17 cellular contexts compared by ENCODE assay signal in genomic region chr9:114791736-114792135, GRCh38. TPM values are rescaled to one million over a fixed set of nuclear protein-coding genes. Genes with fewer than 3 reads are reported as not detected.
A peak's percentile ranks its signal among the peaks of the same experiment; 100 is the strongest.
DNase-seq lines count a peak whose midpoint lies in the region; ATAC-seq and TF ChIP-seq lines count a peak whose summit lies in the region.
"Had no signal": no experiment of that assay in that cellular context is flagged by ENCODE, and none has a peak within 500 bp of the region (broad histone marks: within the 10 kb centered on the region; RNA-seq: fewer than 3 reads in every experiment).

No MANE protein-coding gene starts in this region.

- no peak overlapping the region for H4K12ac ChIP-seq in trophoblast cell (ENCODE audit: low read depth, low read length)

- TF ChIP-seq EP300 in SK-N-SH (IDR thresholded peaks at IDR 0.05; ENCODE audit: borderline replicate concordance in 1 of 2, low read depth in 1 of 2, low read length in 1 of 2): no peak

- H2AFZ ChIP-seq in SK-N-SH (ENCODE audit: low read depth) (no peak overlapping the region), PC-3 (ENCODE audit: low read length) (no peak overlapping the region), trophoblast cell (ENCODE audit: insufficient read depth, low read length, poor library complexity) (no peak overlapping the region)

- no peak overlapping the region for H3K18ac ChIP-seq in trophoblast cell (ENCODE audit: low read length)

- peaks cover 11% of the 10 kb centered on the region for H3K79me1 ChIP-seq in trophoblast cell (ENCODE audit: low read length)

- TF ChIP-seq CTCF in SK-N-SH (IDR thresholded peaks at IDR 0.05): no peak
- TF ChIP-seq CTCF in PC-3 (conservative IDR thresholded peaks at IDR 0.05; ENCODE audit: low read depth, low read length): no peak

- H3K4me3 ChIP-seq in SK-N-SH (ENCODE audit: low read depth in 2 of 2, low read length in 1 of 2) (no peak overlapping the region), PC-3 (ENCODE audit: low read length) (no peak overlapping the region), trophoblast cell (ENCODE audit: low read depth, low read length) (no peak overlapping the region)
- H3K4me3 ChIP-seq: A549, GM12878, HAP-1 had no signal

- BruUV-seq in PC-3 (replicated peaks; lab: Mats Ljungman, UMichigan): no TSS peak

- DNase-seq in SK-N-SH: no peak
- DNase-seq in PC-3: peak; percentile 43
- peak; percentile 49 for DNase-seq in astrocyte of the hippocampus (ENCODE audit: low read depth, low spot score)
- DNase-seq in trophoblast cell: no peak
- DNase-seq in DMS53 (lab: John Stamatoyannopoulos, UW): no peak
- DNase-seq in nucleus accumbens (lab: John Stamatoyannopoulos, UW): no peak
- no peak for DNase-seq in HuH-7.5 (ENCODE audit: low spot score)
- DNase-seq: AML-193; CD4-positive, alpha-beta T cell; DMS153; DMS79 treated with DMSO at 0.1 percent for 48 hours; GF-D8 had no signal

- H2BK120ac ChIP-seq in trophoblast cell (ENCODE audit: insufficient read depth, low read length, poor library complexity): peak overlapping the region; percentile 25

- intact Hi-C loops in PC-3 (cut with micrococcal nuclease): no loop called here

- H3F3A ChIP-seq in SK-N-SH (replicated peaks; ENCODE audit: insufficient read depth) (no peaks in the 10 kb centered on the region), PC-3 (ENCODE audit: low read length, unreplicated experiment) (no peaks in the 10 kb centered on the region)

- H3K9me3 ChIP-seq in SK-N-SH (no peaks in the 10 kb centered on the region), PC-3 (ENCODE audit: low read length) (no peaks in the 10 kb centered on the region), trophoblast cell (ENCODE audit: insufficient read depth, low read depth, low read length) (no peaks in the 10 kb centered on the region)
- H3K9me3 ChIP-seq: A549, HAP-1 had no signal

- H2BK12ac ChIP-seq in trophoblast cell (ENCODE audit: low read length): no peak overlapping the region

- H3K9ac ChIP-seq in SK-N-SH (no peak overlapping the region), PC-3 (ENCODE audit: low read length) (no peak overlapping the region), trophoblast cell (ENCODE audit: low read length) (no peak overlapping the region)

- H3K79me2 ChIP-seq in SK-N-SH (ENCODE audit: insufficient read depth) (no peaks in the 10 kb centered on the region), PC-3 (ENCODE audit: low read length) (no peaks in the 10 kb centered on the region), trophoblast cell (ENCODE audit: control insufficient read depth, insufficient read depth, low read length, poor library complexity) (no peaks in the 10 kb centered on the region)

- no peak overlapping the region for H2AK5ac ChIP-seq in trophoblast cell (ENCODE audit: low read length)

- H3K14ac ChIP-seq in trophoblast cell (ENCODE audit: low read length): no peak overlapping the region

- no peak overlapping the region for H3K27ac ChIP-seq in SK-N-SH (ENCODE audit: low read depth in 2 of 2, low read length in 1 of 2)
- no peak overlapping the region for H3K27ac ChIP-seq in PC-3 (ENCODE audit: low read length)
- peak overlapping the region; percentile 82 for H3K27ac ChIP-seq in trophoblast cell (ENCODE audit: low read depth, low read length)
- H3K27ac ChIP-seq: 22Rv1, A549 had no signal

- H4K20me1 ChIP-seq in SK-N-SH (ENCODE audit: insufficient read depth): no peaks in the 10 kb centered on the region
- H4K20me1 ChIP-seq in PC-3 (ENCODE audit: low read length): no peaks in the 10 kb centered on the region

- H3K36me3 ChIP-seq in SK-N-SH (replicated peaks in 1 of 2; ENCODE audit: control insufficient read depth in 1 of 2, insufficient read depth in 2 of 2, low read length in 1 of 2) (no peaks in the 10 kb centered on the region), PC-3 (ENCODE audit: low read depth, low read length) (no peaks in the 10 kb centered on the region), trophoblast cell (ENCODE audit: control insufficient read depth in 1 of 2, insufficient read depth in 2 of 2, low read length in 2 of 2) (peaks cover 0 to 3% of the 10 kb centered on the region in 2 experiments)
- H3K36me3 ChIP-seq: HAP-1 had no signal

- H3K4ac ChIP-seq in trophoblast cell (ENCODE audit: low read depth, low read length): no peak overlapping the region

- CTCF ChIA-PET in SK-N-SH (lab: Yijun Ruan, JAX): no interaction called here
- CTCF ChIA-PET in PC-3 (lab: Charles Lee): no interaction called here

- H3K4me2 ChIP-seq in SK-N-SH (no peak overlapping the region), PC-3 (ENCODE audit: low read length) (no peak overlapping the region), trophoblast cell (ENCODE audit: low read length) (no peak overlapping the region)
- H3K4me2 ChIP-seq: A549 had no signal

- no peak for TF ChIP-seq RAD21 in SK-N-SH (IDR thresholded peaks at IDR 0.05; ENCODE audit: low read length)

- H3K9me2 ChIP-seq in SK-N-SH (no peaks in the 10 kb centered on the region), PC-3 (replicated peaks; ENCODE audit: low read length) (no peaks in the 10 kb centered on the region)

- no peak overlapping the region for H4K8ac ChIP-seq in trophoblast cell (ENCODE audit: low read depth, low read length)

- no peak overlapping the region for H3K23ac ChIP-seq in trophoblast cell (ENCODE audit: low read length)

- POLR2A ChIA-PET in SK-N-SH (lab: Yijun Ruan, JAX) (no interaction called here), PC-3 (lab: Charles Lee; ENCODE audit: unreplicated experiment) (no interaction called here)

- H4K91ac ChIP-seq in trophoblast cell (ENCODE audit: low read depth, low read length): no peak overlapping the region

- H3K27me3 ChIP-seq in SK-N-SH (ENCODE audit: insufficient read depth): no peaks in the 10 kb centered on the region
- H3K27me3 ChIP-seq in PC-3 (ENCODE audit: low read length): no peaks in the 10 kb centered on the region
- H3K27me3 ChIP-seq in trophoblast cell (ENCODE audit: insufficient read depth, low read length): no peaks in the 10 kb centered on the region

- H3K4me1 ChIP-seq in SK-N-SH (ENCODE audit: control insufficient read depth in 1 of 2, insufficient read depth in 2 of 2, low read depth in 1 of 2, low read length in 1 of 2) (0 out of 4 replicates have a peak, but pooled peaks cover 0 to 5% of the 10 kb centered on the region in 2 experiments), PC-3 (ENCODE audit: insufficient read depth, low read length) (peaks cover 6% of the 10 kb centered on the region; the same call in 1 of the 2 replicates), trophoblast cell (ENCODE audit: control insufficient read depth in 1 of 2, insufficient read depth in 2 of 2, low read length in 2 of 2) (peaks cover 7 to 10% of the 10 kb centered on the region in 2 experiments)
- H3K4me1 ChIP-seq: HAP-1 had no signal

- ATAC-seq in SK-N-SH treated with all-trans-retinoic acid at 6 μM for 48 hours: no peak
- ATAC-seq in PC-3: no peak; the same call in 1 of the 2 replicates
- ATAC-seq: A549, GM12878 had no signal

- 37% methylated on average over 2 of the region's 2 CpGs for WGBS in SK-N-SH (ENCODE audit: low lambda C conversion rate)
- WGBS in trophoblast cell (ENCODE audit: extremely low coverage, insufficient coverage, insufficient read length): no CpG with 5 or more reads among the region's 2 CpGs

- H2BK5ac ChIP-seq in trophoblast cell (ENCODE audit: low read depth, low read length, poor library complexity): peak overlapping the region; percentile 42

TF ChIP-seq in SK-N-SH, 30 proteins besides CTCF, POLR2A, EP300 and RAD21:
- TF ChIP-seq USF1 (IDR thresholded peaks at IDR 0.05; ENCODE audit: borderline replicate concordance, low read depth) (no peak), NFIC (IDR thresholded peaks at IDR 0.05; ENCODE audit: borderline replicate concordance) (peak; percentile 46; the same call in 1 of the 2 replicates), FOSL2 (IDR thresholded peaks at IDR 0.05; ENCODE audit: borderline replicate concordance, low read depth) (0 out of 2 replicates have a peak, but pooled peaks have one; percentile 15)

TF ChIP-seq in SK-N-SH treated with all-trans-retinoic acid at 6 μM for 48 hours, 23 proteins besides CTCF, POLR2A, EP300 and RAD21:
- TF ChIP-seq OSR1 (CRISPR knock-in tag; IDR thresholded peaks at IDR 0.05) (no peak), PATZ1 (CRISPR knock-in tag; IDR thresholded peaks at IDR 0.05; ENCODE audit: borderline replicate concordance) (no peak), CSRNP3 (CRISPR knock-in tag; IDR thresholded peaks at IDR 0.05) (no peak)
TF ChIP-seq in SK-N-SH treated with all-trans-retinoic acid at 6 μM for 48 hours: peak in this region for 0.

RNA-seq across cellular contexts. Expression of gene TNFSF15, which starts 14.1 kb away (rescaled TPM):
- 0.64 and 0.86 TPM in 2 replicates for polyA plus RNA-seq in SK-N-SH (2012; rRNA removed)
- polyA plus RNA-seq in SK-N-SH (2012; cell fraction: cytosol; rRNA removed): 0.73 and 0.75 TPM in 2 replicates
- polyA plus RNA-seq in SK-N-SH (2012; cell fraction: nucleus; rRNA removed): 0.23 and 0.77 TPM in 2 replicates
- 1.7 and 2.2 TPM in 2 replicates for total RNA-seq in PC-3 (2014; rRNA removed)
- polyA plus RNA-seq in trophoblast cell (2013): 9.4 and 10.8 TPM in 2 replicates
- total RNA-seq: CD4-positive, alpha-beta T cell; GM12878 had no signal

Comparison
In these comparisons a context has a peak if more than half of its experiments do, and no peak if none do; other contexts are left out.
1. DNase-seq: peak in PC-3 (single experiment) and astrocyte of the hippocampus (single experiment); none in SK-N-SH (single experiment), trophoblast cell (0 of 2), DMS53 (single experiment), nucleus accumbens (0 of 56) and HuH-7.5 (single experiment).